Comparison of ENCODE assay signal across 16 cellular contexts in genomic region chr9:136517012-136517743, GRCh38.
"Had no signal": no experiment of that assay in that cellular context is flagged by ENCODE, and none has a peak within 500 bp of the region (broad histone marks: within the 10 kb centered on the region; RNA-seq: fewer than 3 reads in every experiment).

No MANE protein-coding gene starts in this region.

- H3K27ac Mint-ChIP-seq: dendritic cell treated with granulocyte-macrophage colony-stimulating factor and Interleukin-4, amounts not matched to agents 40 ng/mL and 50 ng/mL, for 4 days; immature natural killer cell; natural killer cell; neural progenitor cell; progenitor cell of endocrine pancreas had no signal

- H3K36me3 ChIP-seq: neural progenitor cell had no signal

- H3K4me3 ChIP-seq: neural progenitor cell, pancreas, thoracic aorta had no signal

- H3K27ac ChIP-seq: foreskin keratinocyte, neural progenitor cell, pancreas, thoracic aorta had no signal

- H3K9me3 ChIP-seq: pancreas, thoracic aorta had no signal

- H3K9me3 Mint-ChIP-seq: dendritic cell treated with granulocyte-macrophage colony-stimulating factor and Interleukin-4, amounts not matched to agents 40 ng/mL and 50 ng/mL, for 4 days; immature natural killer cell; natural killer cell; neural progenitor cell had no signal

- H3K27me3 Mint-ChIP-seq: dendritic cell treated with granulocyte-macrophage colony-stimulating factor and Interleukin-4, amounts not matched to agents 40 ng/mL and 50 ng/mL, for 4 days; progenitor cell of endocrine pancreas had no signal

- DNase-seq: erythroblast; foreskin keratinocyte; immature natural killer cell; left cardiac atrium; left ventricle myocardium superior; natural killer cell; pancreas; small intestine; stimulated activated CD4-positive, alpha-beta T cell treated with anti-CD3 and anti-CD28 coated beads, Interleukin-12 subunit alpha, Interleukin-12 subunit beta, amount 100 ng/mL, for 4 hours; stimulated activated naive CD4-positive, alpha-beta T cell treated with Interleukin-2 at 50 U/mL for 16 hours; trophoblast cell had no signal

- ATAC-seq: foreskin keratinocyte, left cardiac atrium, left ventricle myocardium superior, natural killer cell, pancreas, right cardiac atrium had no signal

- H3K4me1 ChIP-seq: foreskin keratinocyte, neural progenitor cell, pancreas had no signal

- H3K4me1 Mint-ChIP-seq: immature natural killer cell, natural killer cell had no signal

- H3K36me3 Mint-ChIP-seq: immature natural killer cell, natural killer cell had no signal

- H3K27me3 ChIP-seq: foreskin keratinocyte, neural progenitor cell, pancreas had no signal

- H3K4me3 Mint-ChIP-seq: dendritic cell treated with granulocyte-macrophage colony-stimulating factor and Interleukin-4, amounts not matched to agents 40 ng/mL and 50 ng/mL, for 4 days; immature natural killer cell; natural killer cell; neural progenitor cell had no signal
